In genomic region chr18:38459595-38459994, GRCh38 we compare ENCODE assay signal across 22 cellular contexts.
"Had no signal": no experiment of that assay in that cellular context is flagged by ENCODE, and none has a peak within 500 bp of the region (broad histone marks: within the 10 kb centered on the region; RNA-seq: fewer than 3 reads in every experiment).

No MANE protein-coding gene starts in this region.

- H3K27me3 ChIP-seq: esophagus muscularis mucosa, heart right ventricle, ovary, sigmoid colon, stomach, thyroid gland, vagina had no signal

- H3K4me1 ChIP-seq: esophagus muscularis mucosa, lower lobe of right lung, psoas muscle, sigmoid colon, stomach, thyroid gland, vagina had no signal

- H3K4me3 ChIP-seq: esophagus muscularis mucosa, heart right ventricle, left ventricle myocardium inferior, lower lobe of right lung, ovary, psoas muscle, sigmoid colon, stomach, thyroid gland, vagina had no signal

- ATAC-seq: left colon; lower lobe of right lung; naive thymus-derived CD8-positive, alpha-beta T cell; stimulated activated effector memory CD8-positive, alpha-beta T cell treated with anti-CD3 and anti-CD28 coated beads, Interleukin-12 subunit alpha, Interleukin-12 subunit beta, amount 100 ng/mL, for 72 hours had no signal

- H3K36me3 ChIP-seq: esophagus muscularis mucosa, heart right ventricle, left ventricle myocardium inferior, lower lobe of right lung, ovary, sigmoid colon, stomach, thyroid gland, vagina had no signal

- H3K9me3 ChIP-seq: esophagus muscularis mucosa, heart right ventricle, left ventricle myocardium inferior, lower lobe of right lung, ovary, psoas muscle, sigmoid colon, stomach, thyroid gland, vagina had no signal

- H3K27ac ChIP-seq: esophagus muscularis mucosa, left ventricle myocardium inferior, lower lobe of right lung, ovary, psoas muscle, sigmoid colon, stomach, thyroid gland, vagina had no signal

- DNase-seq: effector memory CD4-positive, alpha-beta T cell; foreskin melanocyte; glutamatergic neuron; heart right ventricle; islet precursor cell; kidney glomerular epithelial cell; left colon; left ventricle myocardium inferior; lower lobe of right lung; naive thymus-derived CD8-positive, alpha-beta T cell; ovary; sigmoid colon; stimulated activated CD4-positive, alpha-beta T cell treated with anti-CD3 and anti-CD28 coated beads, Interleukin-2, amount 100 ng/mL, for 24 hours; stimulated activated CD4-positive, alpha-beta T cell treated with anti-CD3 and anti-CD28 coated beads, Interleukin-4, amount 100 ng/mL, for 24 hours; stimulated activated naive CD4-positive, alpha-beta T cell treated with Interleukin-2 at 50 U/mL for 16 hours; stomach; thyroid gland; trophoblast cell had no signal
